In genomic region chr10:112471878-112472487, GRCh38 we compare ENCODE assay signal across 8 cellular contexts. TPM values are rescaled to one million over a fixed set of nuclear protein-coding genes. Genes with fewer than 3 reads are reported as not detected.
A peak's percentile ranks its signal among the peaks of the same experiment; 100 is the strongest.
DNase-seq lines count a peak whose midpoint lies in the region; ATAC-seq, FAIRE-seq and TF ChIP-seq lines count a peak whose summit lies in the region.

No MANE protein-coding gene starts in this region.

- H3K27ac Mint-ChIP-seq in astrocyte (ENCODE audit: unreplicated experiment): no peak overlapping the region
- H3K27ac Mint-ChIP-seq in stimulated activated memory B cell treated with anti-CD40 and anti-IgM and Interleukin-4, amounts not matched to agents 10 μg/mL and 1 μg/mL and 100 μg/mL, for 72 hours: no peak overlapping the region

- peaks cover 2% of the 10 kb centered on the region for H3K36me3 Mint-ChIP-seq in astrocyte (ENCODE audit: low read depth, unreplicated experiment)
- peaks cover 27% of the 10 kb centered on the region for H3K36me3 Mint-ChIP-seq in stimulated activated memory B cell treated with anti-CD40 and anti-IgM and Interleukin-4, amounts not matched to agents 10 μg/mL and 1 μg/mL and 100 μg/mL, for 72 hours

- H3K4me3 ChIP-seq in A673 (ENCODE audit: low read depth, low read length, poor library complexity, severe bottlenecking) (no peak overlapping the region), astrocyte (ENCODE audit: insufficient read depth, low read depth, low read length) (no peak overlapping the region), hepatocyte (no peak overlapping the region)

- CTCF ChIA-PET in A673 (lab: Charles Lee): interaction anchor here (0.6 to 1.0 kb wide), 8 partner anchors 8 to 1553 kb away, joined by 3 to 10 read pairs (median 3); partner anchors contain the start of genes BBIP1, SHOC2, VTI1A and ZDHHC6

- FAIRE-seq in astrocyte (lab: Jason Lieb, UNC): peak; percentile 82

- H2AFZ ChIP-seq in astrocyte (ENCODE audit: low read depth, low read length): no peak overlapping the region
- no peak overlapping the region for H2AFZ ChIP-seq in hepatocyte

- no peaks in the 10 kb centered on the region for H3K27me3 Mint-ChIP-seq in astrocyte (ENCODE audit: low read depth, unreplicated experiment)
- no peaks in the 10 kb centered on the region for H3K27me3 Mint-ChIP-seq in stimulated activated memory B cell treated with anti-CD40 and anti-IgM and Interleukin-4, amounts not matched to agents 10 μg/mL and 1 μg/mL and 100 μg/mL, for 72 hours

- no TSS peak for BruUV-seq in A673 (replicated peaks; lab: Mats Ljungman, UMichigan)

- H3K4me1 Mint-ChIP-seq in astrocyte (ENCODE audit: low read depth, unreplicated experiment): peaks cover 8% of the 10 kb centered on the region
- H3K4me1 Mint-ChIP-seq in stimulated activated memory B cell treated with anti-CD40 and anti-IgM and Interleukin-4, amounts not matched to agents 10 μg/mL and 1 μg/mL and 100 μg/mL, for 72 hours: peaks cover 5% of the 10 kb centered on the region

- DNase-seq in A673 (ENCODE audit: low spot score) (peak; percentile 70), GM10266 (ENCODE audit: extremely low spot score) (peak; percentile 60), NCI-H2196 (lab: John Stamatoyannopoulos, UW; ENCODE audit: unreplicated experiment) (peak; percentile 9), astrocyte (ENCODE audit: low read depth) (peak; percentile 32), hepatocyte (ENCODE audit: low spot score) (peak; percentile 58)
- DNase-seq in stimulated activated CD4-positive, alpha-beta T cell treated with anti-CD3 and anti-CD28 coated beads, Interleukin-4, amount 100 ng/mL, for 4 hours: no peak

- WGBS in hepatocyte (ENCODE audit: low lambda C conversion rate, missing lambda C conversion rate): 32% methylated on average over 4 of the region's 4 CpGs

- no peak overlapping the region for H3K27ac ChIP-seq in A673 (ENCODE audit: low read depth, low read length, poor library complexity, severe bottlenecking)
- no peak overlapping the region for H3K27ac ChIP-seq in astrocyte (ENCODE audit: low read depth, low read length)
- no peak overlapping the region for H3K27ac ChIP-seq in hepatocyte

- H3K9me3 ChIP-seq in A673 (ENCODE audit: low read depth, low read length, poor library complexity, severe bottlenecking) (no peaks in the 10 kb centered on the region), astrocyte (ENCODE audit: insufficient read depth, low read depth, low read length) (no peaks in the 10 kb centered on the region), hepatocyte (ENCODE audit: low read depth) (no peaks in the 10 kb centered on the region)

- POLR2A ChIA-PET in A673 (lab: Charles Lee; ENCODE audit: low non-redundant PET): no interaction called here

- H3K79me2 ChIP-seq in astrocyte (ENCODE audit: insufficient read depth, low read length): peaks cover 7% of the 10 kb centered on the region
- peaks cover 10% of the 10 kb centered on the region for H3K79me2 ChIP-seq in hepatocyte

- H3K27me3 ChIP-seq in A673 (replicated peaks; ENCODE audit: insufficient read depth, low read depth, low read length, poor library complexity) (no peaks in the 10 kb centered on the region), astrocyte (ENCODE audit: insufficient read depth, low read length) (no peaks in the 10 kb centered on the region), hepatocyte (no peaks in the 10 kb centered on the region)

- peak; percentile 63 for ATAC-seq in HG02642 (IDR thresholded peaks at IDR 0.05; ENCODE audit: poor library complexity, unreplicated experiment)
- peak; percentile 45 for ATAC-seq in stimulated activated memory B cell treated with anti-CD40 and anti-IgM and Interleukin-4, amounts not matched to agents 10 μg/mL and 1 μg/mL and 100 μg/mL, for 72 hours

- peaks cover 36% of the 10 kb centered on the region for H4K20me1 ChIP-seq in astrocyte (ENCODE audit: insufficient read depth, low read length)
- H4K20me1 ChIP-seq in hepatocyte (ENCODE audit: insufficient read depth, poor library complexity, severe bottlenecking): no peaks in the 10 kb centered on the region

- H3K4me2 ChIP-seq in astrocyte (ENCODE audit: low read length) (no peak overlapping the region), hepatocyte (no peak overlapping the region)

- H3K9me2 ChIP-seq in hepatocyte (replicated peaks; ENCODE audit: insufficient read depth): no peaks in the 10 kb centered on the region

- no peak overlapping the region for H3K9ac ChIP-seq in astrocyte (ENCODE audit: low read length)

- no peaks in the 10 kb centered on the region for H3K9me3 Mint-ChIP-seq in astrocyte (ENCODE audit: unreplicated experiment)
- H3K9me3 Mint-ChIP-seq in stimulated activated memory B cell treated with anti-CD40 and anti-IgM and Interleukin-4, amounts not matched to agents 10 μg/mL and 1 μg/mL and 100 μg/mL, for 72 hours: no peaks in the 10 kb centered on the region

- no peak overlapping the region for H3K4me3 Mint-ChIP-seq in astrocyte (ENCODE audit: unreplicated experiment)
- no peak overlapping the region for H3K4me3 Mint-ChIP-seq in stimulated activated memory B cell treated with anti-CD40 and anti-IgM and Interleukin-4, amounts not matched to agents 10 μg/mL and 1 μg/mL and 100 μg/mL, for 72 hours

- peaks cover 6% of the 10 kb centered on the region for H3K4me1 ChIP-seq in A673 (ENCODE audit: insufficient read depth, low read length, poor library complexity, severe bottlenecking)
- no peaks in the 10 kb centered on the region for H3K4me1 ChIP-seq in astrocyte (ENCODE audit: insufficient read depth, low read length)
- H3K4me1 ChIP-seq in hepatocyte (ENCODE audit: insufficient read depth): no peaks in the 10 kb centered on the region

- intact Hi-C loops in A673 (cut with micrococcal nuclease; ENCODE audit: unreplicated experiment): loop anchor here (10.0 kb wide), 1 partner anchor 653 kb away; no protein-coding TSS in a partner anchor

- peaks cover under 1% of the 10 kb centered on the region for H3K36me3 ChIP-seq in A673 (ENCODE audit: insufficient read depth, low read length, poor library complexity, severe bottlenecking)
- H3K36me3 ChIP-seq in astrocyte (ENCODE audit: insufficient read depth, low read length): no peaks in the 10 kb centered on the region
- no peaks in the 10 kb centered on the region for H3K36me3 ChIP-seq in hepatocyte (replicated peaks; ENCODE audit: insufficient read depth, low read depth)

- TF ChIP-seq CTCF in A673 (conservative IDR thresholded peaks at IDR 0.05; ENCODE audit: low read depth, low read length) (peak; percentile 78), GM10266 (IDR thresholded peaks at IDR 0.05; ENCODE audit: control insufficient read depth, insufficient read depth, low read depth, missing control alignments) (peak; percentile 60), astrocyte (IDR thresholded peaks at IDR 0.05; ENCODE audit: insufficient read depth, low read depth, low read length) (peak; percentile 66), hepatocyte (IDR thresholded peaks at IDR 0.05; ENCODE audit: poor library complexity) (peak; percentile 70)

RNA-seq across cellular contexts. Expression of gene VTI1A, which starts 25.0 kb away (rescaled TPM):
- total RNA-seq in A673 (2021): 36.1 and 38.7 TPM in 2 replicates
- total RNA-seq in astrocyte: 33.3 and 33.5 TPM in 2 replicates
- 31.1 and 39.8 TPM in 2 replicates for total RNA-seq in hepatocyte
- 20.4 and 26.2 TPM in 2 replicates for polyA plus RNA-seq in hepatocyte

RNA-seq across cellular contexts. Expression of gene ZDHHC6, which starts 25.3 kb away (rescaled TPM):
- total RNA-seq in A673 (2021) (34.8 and 38.8 TPM in 2 replicates), astrocyte (21.6 and 24.8 TPM in 2 replicates), hepatocyte (33.0 and 56.4 TPM in 2 replicates)
- polyA plus RNA-seq in hepatocyte: 31.7 and 44.2 TPM in 2 replicates

Comparison
In these comparisons a context has a peak if more than half of its experiments do, and no peak if none do; other contexts are left out.
1. DNase-seq: peak in A673 (single experiment), GM10266 (single experiment), NCI-H2196 (single experiment), astrocyte (single experiment) and hepatocyte (single experiment); none in stimulated activated CD4-positive, alpha-beta T cell treated with anti-CD3 and anti-CD28 coated beads, Interleukin-4, amount 100 ng/mL, for 4 hours (0 of 2).
2. Peak in every context shown above with its lines, with median percentiles within 50 percentile points of each other: CTCF ChIP-seq.